Comparison of ENCODE assay signal across 8 cellular contexts in the genomic region with DNA sequence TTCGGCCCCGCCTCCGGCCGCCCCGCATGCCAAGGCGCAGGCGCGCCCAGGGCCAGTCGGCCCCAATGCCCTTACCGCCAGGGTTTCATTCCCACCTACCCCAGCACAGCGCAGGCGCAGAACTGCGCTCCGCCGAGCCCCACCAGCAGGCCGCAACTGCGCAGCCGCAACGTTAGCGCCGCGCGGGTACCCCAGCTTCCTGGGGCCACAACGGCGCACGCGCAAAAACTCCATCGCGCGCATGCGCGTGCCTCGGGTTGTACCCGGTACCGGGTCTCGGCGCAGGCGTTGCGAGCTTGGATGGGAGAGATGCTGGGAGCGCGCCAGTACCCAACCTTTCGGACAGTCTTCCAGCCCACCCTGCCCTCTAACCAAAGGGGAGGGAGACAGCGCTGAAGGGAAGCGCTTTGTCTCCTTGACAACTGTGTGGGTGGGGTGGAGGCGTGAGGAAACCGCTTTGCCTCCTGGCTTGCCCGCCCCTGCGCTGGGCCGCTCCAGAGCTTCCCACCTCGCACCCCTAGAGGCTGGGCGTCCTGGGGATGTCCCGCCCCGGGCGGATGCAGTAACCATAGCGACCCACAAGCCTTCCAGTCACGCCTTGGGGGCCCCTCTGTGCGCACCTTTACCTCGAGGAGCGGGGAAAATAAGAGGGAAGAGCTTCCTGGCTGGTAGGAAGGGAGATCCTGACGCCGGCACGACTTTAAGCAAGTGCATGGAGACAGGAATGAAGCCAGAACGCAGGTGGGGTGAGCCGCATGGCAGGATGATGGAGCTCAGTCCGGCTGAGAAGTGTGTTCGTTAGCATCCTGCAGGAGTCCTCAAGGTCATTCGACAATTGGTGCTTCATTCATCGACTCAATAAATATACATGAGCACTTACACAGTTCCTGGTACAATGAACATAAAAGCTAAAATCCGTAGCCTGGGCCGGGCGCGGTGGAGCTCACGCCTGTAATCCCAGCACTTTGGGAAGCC. TPM values are rescaled to one million over a fixed set of nuclear protein-coding genes. Genes with fewer than 3 reads are reported as not detected.
DNase-seq lines count a peak whose midpoint lies in the region; ATAC-seq and TF ChIP-seq lines count a peak whose summit lies in the region.

No MANE protein-coding gene starts in this region.

- peak overlapping the region; percentile 93 for H3K4me3 Mint-ChIP-seq in activated T-helper 2 cell treated with anti-CD3 and anti-CD28 coated beads, Interferon-gamma antibody, Interleukin-2, Interleukin-4, amounts not matched to agents 10 μg/mL and 5 μg/mL and 100 μg/mL, durations not matched to agents 14 hours and 24 hours and 36 hours (ENCODE audit: low read depth)
- H3K4me3 Mint-ChIP-seq in natural killer cell treated with Interleukin-12 subunit alpha and Interleukin-12 subunit beta and Interleukin-15 and Interleukin-18, amount 100 ng/mL, for 72 hours, result peak overlapping the region; percentile 97

- ATAC-seq in natural killer cell treated with Interleukin-12 subunit alpha and Interleukin-12 subunit beta and Interleukin-15 and Interleukin-18, amount 100 ng/mL, for 72 hours, result peak; percentile 92 to 94

- peak overlapping the region; percentile 69 for H3K27ac Mint-ChIP-seq in activated T-helper 2 cell treated with anti-CD3 and anti-CD28 coated beads, Interferon-gamma antibody, Interleukin-2, Interleukin-4, amounts not matched to agents 10 μg/mL and 5 μg/mL and 100 μg/mL, durations not matched to agents 14 hours and 24 hours and 36 hours
- peak overlapping the region; percentile 79 to 93 for H3K27ac Mint-ChIP-seq in natural killer cell treated with Interleukin-12 subunit alpha and Interleukin-12 subunit beta and Interleukin-15 and Interleukin-18, amount 100 ng/mL, for 72 hours

- intact Hi-C loops in activated T-helper 2 cell treated with anti-CD3 and anti-CD28 coated beads, Interferon-gamma antibody, Interleukin-2, Interleukin-4, amounts not matched to agents 10 μg/mL and 5 μg/mL and 100 μg/mL, durations not matched to agents 14 hours and 24 hours and 36 hours (cut with micrococcal nuclease), result loop anchor here (1.0 to 5.0 kb wide), 4 partner anchors 14 to 94 kb away; partner anchors contain the start of genes CCDC61, IRF2BP1 and SYMPK

- peaks cover 24% of the 10 kb centered on the region for H3K36me3 Mint-ChIP-seq in activated T-helper 2 cell treated with anti-CD3 and anti-CD28 coated beads, Interferon-gamma antibody, Interleukin-2, Interleukin-4, amounts not matched to agents 10 μg/mL and 5 μg/mL and 100 μg/mL, durations not matched to agents 14 hours and 24 hours and 36 hours (ENCODE audit: low read depth)
- peaks cover 10% of the 10 kb centered on the region for H3K36me3 Mint-ChIP-seq in natural killer cell treated with Interleukin-12 subunit alpha and Interleukin-12 subunit beta and Interleukin-15 and Interleukin-18, amount 100 ng/mL, for 72 hours

- H3K27me3 Mint-ChIP-seq in activated T-helper 2 cell treated with anti-CD3 and anti-CD28 coated beads, Interferon-gamma antibody, Interleukin-2, Interleukin-4, amounts not matched to agents 10 μg/mL and 5 μg/mL and 100 μg/mL, durations not matched to agents 14 hours and 24 hours and 36 hours (ENCODE audit: low read depth), result no peaks in the 10 kb centered on the region
- H3K27me3 Mint-ChIP-seq in natural killer cell treated with Interleukin-12 subunit alpha and Interleukin-12 subunit beta and Interleukin-15 and Interleukin-18, amount 100 ng/mL, for 72 hours, result no peaks in the 10 kb centered on the region

- peaks cover 8% of the 10 kb centered on the region for H3K4me1 Mint-ChIP-seq in activated T-helper 2 cell treated with anti-CD3 and anti-CD28 coated beads, Interferon-gamma antibody, Interleukin-2, Interleukin-4, amounts not matched to agents 10 μg/mL and 5 μg/mL and 100 μg/mL, durations not matched to agents 14 hours and 24 hours and 36 hours (ENCODE audit: low read depth)
- H3K4me1 Mint-ChIP-seq in natural killer cell treated with Interleukin-12 subunit alpha and Interleukin-12 subunit beta and Interleukin-15 and Interleukin-18, amount 100 ng/mL, for 72 hours (ENCODE audit: low read depth in 2 of 2), result peaks cover 16 to 21% of the 10 kb centered on the region in 2 donors

- H3K9me3 Mint-ChIP-seq in activated T-helper 2 cell treated with anti-CD3 and anti-CD28 coated beads, Interferon-gamma antibody, Interleukin-2, Interleukin-4, amounts not matched to agents 10 μg/mL and 5 μg/mL and 100 μg/mL, durations not matched to agents 14 hours and 24 hours and 36 hours, result no peaks in the 10 kb centered on the region
- H3K9me3 Mint-ChIP-seq in natural killer cell treated with Interleukin-12 subunit alpha and Interleukin-12 subunit beta and Interleukin-15 and Interleukin-18, amount 100 ng/mL, for 72 hours, result no peaks in the 10 kb centered on the region

- peak overlapping the region; percentile 78 for H3K4me3 ChIP-seq in LNCaP clone FGC (ENCODE audit: low read depth, low read length)

- no peak for TF ChIP-seq CTCF in LNCaP clone FGC (IDR thresholded peaks at IDR 0.05; ENCODE audit: control insufficient read depth, extremely low read depth, insufficient read depth)

- peak; percentile 99 for DNase-seq in ELF-1 (ENCODE audit: low read depth, low spot score)
- peak; percentile 89 for DNase-seq in H4 (ENCODE audit: low spot score)
- peak; percentile 63 for DNase-seq in LNCaP clone FGC (ENCODE audit: low read depth)
- peak; percentile 96 for DNase-seq in RPMI8226
- DNase-seq in activated T-helper 2 cell treated with anti-CD3 and anti-CD28 coated beads, Interferon-gamma antibody, Interleukin-2, Interleukin-4, amounts not matched to agents 10 μg/mL and 5 μg/mL and 100 μg/mL, durations not matched to agents 14 hours and 24 hours and 36 hours (ENCODE audit: low spot score), result peak; percentile 100
- peak; percentile 96 for DNase-seq in fibroblast of peridontal ligament (ENCODE audit: extremely low read depth)
- peak; percentile 99 for DNase-seq in natural killer cell treated with Interleukin-12 subunit alpha and Interleukin-12 subunit beta and Interleukin-15 and Interleukin-18, amount 100 ng/mL, for 72 hours (ENCODE audit: low spot score)
- DNase-seq in stimulated activated naive CD4-positive, alpha-beta T cell treated with Interleukin-2 at 50 U/mL for 16 hours (lab: John Stamatoyannopoulos, UW), result peak; percentile 97

RNA-seq across cellular contexts. Expression of gene MYPOP, which starts 0.5 kb away (rescaled TPM):
- 0.52 and 0.78 TPM in 2 replicates for total RNA-seq in H4 (2014; rRNA removed; shearing (Covaris generic))
- 7.3 and 8.6 TPM in 2 replicates for total RNA-seq in activated T-helper 2 cell treated with anti-CD3 and anti-CD28 coated beads, Interferon-gamma antibody, Interleukin-2, Interleukin-4, amounts not matched to agents 10 μg/mL and 5 μg/mL and 100 μg/mL, durations not matched to agents 14 hours and 24 hours and 36 hours
- 10 to 100 TPM; 10.6 to 14.9 TPM for total RNA-seq in natural killer cell treated with Interleukin-12 subunit alpha and Interleukin-12 subunit beta and Interleukin-15 and Interleukin-18, amount 100 ng/mL, for 72 hours

RNA-seq across cellular contexts. Expression of gene NANOS2, which starts 11.6 kb away (rescaled TPM):
- not detected in 2 replicates for total RNA-seq in H4 (2014; rRNA removed; shearing (Covaris generic))
- total RNA-seq in activated T-helper 2 cell treated with anti-CD3 and anti-CD28 coated beads, Interferon-gamma antibody, Interleukin-2, Interleukin-4, amounts not matched to agents 10 μg/mL and 5 μg/mL and 100 μg/mL, durations not matched to agents 14 hours and 24 hours and 36 hours, result not detected in 2 replicates
- total RNA-seq in natural killer cell treated with Interleukin-12 subunit alpha and Interleukin-12 subunit beta and Interleukin-15 and Interleukin-18, amount 100 ng/mL, for 72 hours, result not detected

RNA-seq across cellular contexts. Expression of gene IRF2BP1, which starts 17.0 kb away (rescaled TPM):
- total RNA-seq in H4 (2014; rRNA removed; shearing (Covaris generic)), result 8.7 and 13.0 TPM in 2 replicates
- total RNA-seq in activated T-helper 2 cell treated with anti-CD3 and anti-CD28 coated beads, Interferon-gamma antibody, Interleukin-2, Interleukin-4, amounts not matched to agents 10 μg/mL and 5 μg/mL and 100 μg/mL, durations not matched to agents 14 hours and 24 hours and 36 hours, result 15.7 and 17.1 TPM in 2 replicates
- total RNA-seq in natural killer cell treated with Interleukin-12 subunit alpha and Interleukin-12 subunit beta and Interleukin-15 and Interleukin-18, amount 100 ng/mL, for 72 hours, result 10 to 100 TPM; 14.5 to 18.2 TPM

RNA-seq across cellular contexts. Expression of gene FOXA3, which starts 38.8 kb away (rescaled TPM):
- 0.31 TPM in 1 of 2 replicates, not detected in the other for total RNA-seq in H4 (2014; rRNA removed; shearing (Covaris generic))
- 0.37 and 0.60 TPM in 2 replicates for total RNA-seq in activated T-helper 2 cell treated with anti-CD3 and anti-CD28 coated beads, Interferon-gamma antibody, Interleukin-2, Interleukin-4, amounts not matched to agents 10 μg/mL and 5 μg/mL and 100 μg/mL, durations not matched to agents 14 hours and 24 hours and 36 hours
- under 1 TPM in 1 of 2 donors, not detected in 1; 0.19 TPM for total RNA-seq in natural killer cell treated with Interleukin-12 subunit alpha and Interleukin-12 subunit beta and Interleukin-15 and Interleukin-18, amount 100 ng/mL, for 72 hours

RNA-seq across cellular contexts. Expression of gene SYMPK, which starts 40.0 kb away (rescaled TPM):
- total RNA-seq in H4 (2014; rRNA removed; shearing (Covaris generic)), result 13.2 and 17.7 TPM in 2 replicates
- 121 and 131 TPM in 2 replicates for total RNA-seq in activated T-helper 2 cell treated with anti-CD3 and anti-CD28 coated beads, Interferon-gamma antibody, Interleukin-2, Interleukin-4, amounts not matched to agents 10 μg/mL and 5 μg/mL and 100 μg/mL, durations not matched to agents 14 hours and 24 hours and 36 hours
- total RNA-seq in natural killer cell treated with Interleukin-12 subunit alpha and Interleukin-12 subunit beta and Interleukin-15 and Interleukin-18, amount 100 ng/mL, for 72 hours, result 100 to 1,000 TPM; 107 to 217 TPM

Comparison
In these comparisons a context has a peak if more than half of its experiments do, and no peak if none do; other contexts are left out.
1. Peak in every context shown above with its lines: DNase-seq, ATAC-seq and H3K4me3 ChIP-seq.